In genomic region chr21:33021667-33022066, GRCh38 we compare ENCODE assay signal across 23 cellular contexts. TPM values are rescaled to one million over a fixed set of nuclear protein-coding genes. Genes with fewer than 3 reads are reported as not detected.
A peak's percentile ranks its signal among the peaks of the same experiment; 100 is the strongest.
DNase-seq lines count a peak whose midpoint lies in the region; ATAC-seq and TF ChIP-seq lines count a peak whose summit lies in the region.
"Had no signal": no experiment of that assay in that cellular context is flagged by ENCODE, and none has a peak within 500 bp of the region (broad histone marks: within the 10 kb centered on the region; RNA-seq: fewer than 3 reads in every experiment).

No MANE protein-coding gene starts in this region.

- H2BK15ac ChIP-seq in neuronal stem cell (ENCODE audit: low read length) = no peak overlapping the region

- H3K79me1 ChIP-seq in neuronal stem cell (ENCODE audit: low read depth, low read length) = no peaks in the 10 kb centered on the region

- H3K27ac ChIP-seq in CD4-positive, alpha-beta T cell (ENCODE audit: low read depth, low read length) = no peak overlapping the region
- H3K27ac ChIP-seq in HEK293 (ENCODE audit: extremely low read depth, low read depth, low read length) (no peak overlapping the region), neuronal stem cell (replicated peaks; ENCODE audit: low read length) (no peak overlapping the region), dorsolateral prefrontal cortex (no peak overlapping the region)
- H3K27ac ChIP-seq: BLaER1, Peyer's patch had no signal

- no peak overlapping the region for H3K27ac Mint-ChIP-seq in CD4-positive, alpha-beta T cell
- H3K27ac Mint-ChIP-seq: CD4-positive, alpha-beta memory T cell had no signal

- no peak overlapping the region for H3K18ac ChIP-seq in neuronal stem cell (ENCODE audit: low read length)

- no peak overlapping the region for H2BK12ac ChIP-seq in neuronal stem cell (ENCODE audit: low read length)

- H3K9me3 Mint-ChIP-seq in CD4-positive, alpha-beta T cell = no peaks in the 10 kb centered on the region

- H3K4me3 ChIP-seq in HEK293 (ENCODE audit: low read depth, low read length) = no peak overlapping the region
- H3K4me3 ChIP-seq in neuronal stem cell (ENCODE audit: low read length in 2 of 2) = no peak overlapping the region
- H3K4me3 ChIP-seq in dorsolateral prefrontal cortex = no peak overlapping the region
- H3K4me3 ChIP-seq: BLaER1, Peyer's patch had no signal

- H3K4me3 Mint-ChIP-seq in CD4-positive, alpha-beta T cell = peak overlapping the region; percentile 53

- H3K27me3 ChIP-seq in CD4-positive, alpha-beta T cell (ENCODE audit: control insufficient read depth, insufficient read depth, low read length) = peaks cover 97% of the 10 kb centered on the region
- H3K27me3 ChIP-seq in neuronal stem cell (ENCODE audit: control insufficient read depth in 3 of 3, insufficient read depth in 3 of 3, low read depth in 1 of 3, low read length in 3 of 3) (peaks cover 56 to 94% (median 92%) of the 10 kb centered on the region in 3 experiments), dorsolateral prefrontal cortex (peaks cover 0 to 96% (median 75%) of the 10 kb centered on the region in 45 donors)

- H4K91ac ChIP-seq in neuronal stem cell (ENCODE audit: low read depth, low read length, poor library complexity) = no peak overlapping the region

- H3K4me1 Mint-ChIP-seq in CD4-positive, alpha-beta T cell (ENCODE audit: low read depth) = peaks cover 55% of the 10 kb centered on the region

- POLR2A ChIA-PET in CD4-positive, alpha-beta T cell (lab: Charles Lee) = no interaction called here
- POLR2A ChIA-PET in HEK293 (lab: Yijun Ruan, JAX) = no interaction called here

- H3K4me1 ChIP-seq in HEK293 (ENCODE audit: control insufficient read depth, insufficient read depth, low read length) = no peaks in the 10 kb centered on the region
- H3K4me1 ChIP-seq in neuronal stem cell (ENCODE audit: control insufficient read depth in 2 of 2, insufficient read depth in 1 of 2, low read depth in 1 of 2, low read length in 2 of 2) = peaks cover 0 to 10% of the 10 kb centered on the region in 2 donors
- H3K4me1 ChIP-seq: Caco-2 had no signal

- intact Hi-C loops in CD4-positive, alpha-beta T cell (cut with DNase I, micrococcal nuclease) = no loop called here
- intact Hi-C loops in dorsolateral prefrontal cortex (cut with DNase I) = loop anchor here (5.0 to 10.0 kb wide), 5 partner anchors 77 to 189 kb away; no protein-coding TSS in a partner anchor

- no peak overlapping the region for H3K4me2 ChIP-seq in neuronal stem cell (ENCODE audit: insufficient read depth, low read length, poor library complexity, severe bottlenecking)
- H3K4me2 ChIP-seq: BLaER1 had no signal

- TF ChIP-seq CTCF in CD4-positive, alpha-beta T cell (IDR thresholded peaks at IDR 0.05) = no peak
- TF ChIP-seq CTCF in HEK293 (tag by site-specific recombination; IDR thresholded peaks at IDR 0.05) (no peak), dorsolateral prefrontal cortex (IDR thresholded peaks at IDR 0.05 in 54 of 56, conservative IDR thresholded peaks at IDR 0.05 in 2 of 56; ENCODE audit: low read depth in 1 of 56, partially characterized antibody in 56 of 56) (no peak)

- no peak for DNase-seq in CD4-positive, alpha-beta T cell
- DNase-seq in ecto neural progenitor cell (ENCODE audit: low spot score) (peak; percentile 39), neuronal stem cell (ENCODE audit: low spot score) (no peak), dorsolateral prefrontal cortex (no peak), T-helper 1 cell (no peak), GM19240 (ENCODE audit: insufficient read length, low spot score) (no peak)
- DNase-seq: Caco-2; CD4-positive, alpha-beta memory T cell; DMS 273 treated with DMSO at 0.1 percent for 48 hours; Karpas-422; NCI-H1694; NCI-H2081; NCI-H2171; NCI-H345; NCI-H82; Peyer's patch had no signal

- no peaks in the 10 kb centered on the region for H3K36me3 ChIP-seq in HEK293 (ENCODE audit: control insufficient read depth in 2 of 2, insufficient read depth in 1 of 2, low read length in 2 of 2)
- no peaks in the 10 kb centered on the region for H3K36me3 ChIP-seq in neuronal stem cell (replicated peaks in 1 of 2; ENCODE audit: control insufficient read depth in 2 of 2, insufficient read depth in 2 of 2, low read length in 2 of 2)
- H3K36me3 ChIP-seq: BLaER1, Peyer's patch had no signal

- no peak overlapping the region for H3K4ac ChIP-seq in neuronal stem cell (ENCODE audit: low read length)

- H2BK120ac ChIP-seq in neuronal stem cell (ENCODE audit: low read depth, low read length) = no peak overlapping the region

- H3K9me3 ChIP-seq in CD4-positive, alpha-beta T cell (ENCODE audit: control insufficient read depth, low read length) = no peaks in the 10 kb centered on the region
- H3K9me3 ChIP-seq in HEK293 (ENCODE audit: control insufficient read depth, insufficient read depth, low read depth, low read length) (no peaks in the 10 kb centered on the region), neuronal stem cell (replicated peaks in 1 of 2; ENCODE audit: control insufficient read depth in 2 of 2, insufficient read depth in 1 of 2, low read depth in 1 of 2, low read length in 2 of 2) (peaks cover 0 to 7% of the 10 kb centered on the region in 2 donors)
- H3K9me3 ChIP-seq: Caco-2, Peyer's patch had no signal

- H2AFZ ChIP-seq in neuronal stem cell (ENCODE audit: low read length) = no peak overlapping the region

- no peak overlapping the region for H2AK5ac ChIP-seq in neuronal stem cell (ENCODE audit: low read depth, low read length)

- H2BK5ac ChIP-seq in neuronal stem cell (ENCODE audit: low read length) = no peak overlapping the region

- H3K14ac ChIP-seq in neuronal stem cell (ENCODE audit: low read length) = peak overlapping the region; percentile 32

- CTCF ChIA-PET in CD4-positive, alpha-beta T cell (lab: Charles Lee) = no interaction called here
- CTCF ChIA-PET in HEK293 (lab: Yijun Ruan, JAX) = interaction anchor here (0.5 to 1.0 kb wide), 6 partner anchors 9 to 430 kb away, joined by 3 to 4 read pairs (median 4); no protein-coding TSS in a partner anchor

- ATAC-seq in CD4-positive, alpha-beta T cell (ENCODE audit: poor library complexity) = no peak

- H3K27me3 Mint-ChIP-seq in CD4-positive, alpha-beta T cell = peaks cover 94% of the 10 kb centered on the region

- WGBS in neuronal stem cell (ENCODE audit: extremely low coverage in 2 of 2, insufficient read length in 2 of 2, insufficient replicate concordance in 1 of 2), 2 donors = no CpG with 5 or more reads among the region's 4 CpGs

- no peaks in the 10 kb centered on the region for H3K36me3 Mint-ChIP-seq in CD4-positive, alpha-beta T cell (ENCODE audit: low read depth)
- H3K36me3 Mint-ChIP-seq: CD4-positive, alpha-beta memory T cell; IgD-negative memory B cell had no signal

- no peak overlapping the region for H3K9ac ChIP-seq in neuronal stem cell (ENCODE audit: low read depth, low read length, poor library complexity)
- H3K9ac ChIP-seq: BLaER1 had no signal

- no peak overlapping the region for H4K8ac ChIP-seq in neuronal stem cell (ENCODE audit: low read depth, low read length)

- H3K23ac ChIP-seq in neuronal stem cell (ENCODE audit: low read depth, low read length, poor library complexity) = peak overlapping the region; percentile 20

TF ChIP-seq in HEK293, 187 proteins besides CTCF, POLR2A, EP300 and RAD21:
- no peak for TF ChIP-seq ZNF701 (tag by site-specific recombination; IDR thresholded peaks at IDR 0.05)
- peak; percentile 42; the same call in 1 of the 2 replicates for TF ChIP-seq ZBTB6 (tag by site-specific recombination; IDR thresholded peaks at IDR 0.05)
- TF ChIP-seq, protein P1, sequence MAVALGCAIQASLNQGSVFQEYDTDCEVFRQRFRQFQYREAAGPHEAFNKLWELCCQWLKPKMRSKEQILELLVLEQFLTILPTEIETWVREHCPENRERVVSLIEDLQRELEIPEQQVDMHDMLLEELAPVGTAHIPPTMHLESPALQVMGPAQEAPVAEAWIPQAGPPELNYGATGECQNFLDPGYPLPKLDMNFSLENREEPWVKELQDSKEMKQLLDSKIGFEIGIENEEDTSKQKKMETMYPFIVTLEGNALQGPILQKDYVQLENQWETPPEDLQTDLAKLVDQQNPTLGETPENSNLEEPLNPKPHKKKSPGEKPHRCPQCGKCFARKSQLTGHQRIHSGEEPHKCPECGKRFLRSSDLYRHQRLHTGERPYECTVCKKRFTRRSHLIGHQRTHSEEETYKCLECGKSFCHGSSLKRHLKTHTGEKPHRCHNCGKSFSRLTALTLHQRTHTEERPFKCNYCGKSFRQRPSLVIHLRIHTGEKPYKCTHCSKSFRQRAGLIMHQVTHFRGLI (tag by site-specific recombination; IDR thresholded peaks at IDR 0.05) = peak; percentile 65

RNA-seq across cellular contexts. Expression of gene OLIG2, which starts 4.1 kb away (rescaled TPM):
- not detected for total RNA-seq in CD4-positive, alpha-beta T cell
- 0.70 TPM for polyA plus RNA-seq in neuronal stem cell (2013, experiment 1 of 2)
- polyA plus RNA-seq in neuronal stem cell (2013, experiment 2 of 2) = 0.61 TPM
- 100 to 1,000 TPM in 2 of 120 experiments, 10 to 100 TPM in 118; 13.9 to 165 (median 45.4) TPM for total RNA-seq in dorsolateral prefrontal cortex
- total RNA-seq: A673; Caco-2; CD4-positive, alpha-beta memory T cell; H1; M059J; OCI-LY7; Peyer's patch had no signal
- polyA plus RNA-seq: CD4-positive, alpha-beta memory T cell; IgD-negative memory B cell had no signal

RNA-seq across cellular contexts. Expression of gene OLIG1, which starts 48.3 kb away (rescaled TPM):
- not detected for total RNA-seq in CD4-positive, alpha-beta T cell
- polyA plus RNA-seq in neuronal stem cell (2013, experiment 1 of 2) = 0.11 TPM
- polyA plus RNA-seq in neuronal stem cell (2013, experiment 2 of 2) = not detected
- total RNA-seq in dorsolateral prefrontal cortex = 100 to 1,000 TPM in 77 of 120 experiments, 10 to 100 TPM in 43; 30.7 to 365 (median 119) TPM
- total RNA-seq: A673; Caco-2; CD4-positive, alpha-beta memory T cell; M059J; OCI-LY7; Peyer's patch had no signal
- polyA plus RNA-seq: CD4-positive, alpha-beta memory T cell; IgD-negative memory B cell had no signal

Comparison
In these comparisons a context has a peak if more than half of its experiments do, and no peak if none do; other contexts are left out.
1. RNA of gene OLIG2, which starts 4.1 kb away (total RNA-seq): 13.9 to 165 TPM in dorsolateral prefrontal cortex; not detected in CD4-positive, alpha-beta T cell; every median in the first group is over 10 times any median in the second.
2. RNA of gene OLIG1, which starts 48.3 kb away (total RNA-seq): 30.7 to 365 TPM in dorsolateral prefrontal cortex; not detected in CD4-positive, alpha-beta T cell; every median in the first group is over 10 times any median in the second.
3. intact Hi-C loops: an anchor here in dorsolateral prefrontal cortex (5.0 to 10.0 kb wide); none called in CD4-positive, alpha-beta T cell.